In the genomic region with DNA sequence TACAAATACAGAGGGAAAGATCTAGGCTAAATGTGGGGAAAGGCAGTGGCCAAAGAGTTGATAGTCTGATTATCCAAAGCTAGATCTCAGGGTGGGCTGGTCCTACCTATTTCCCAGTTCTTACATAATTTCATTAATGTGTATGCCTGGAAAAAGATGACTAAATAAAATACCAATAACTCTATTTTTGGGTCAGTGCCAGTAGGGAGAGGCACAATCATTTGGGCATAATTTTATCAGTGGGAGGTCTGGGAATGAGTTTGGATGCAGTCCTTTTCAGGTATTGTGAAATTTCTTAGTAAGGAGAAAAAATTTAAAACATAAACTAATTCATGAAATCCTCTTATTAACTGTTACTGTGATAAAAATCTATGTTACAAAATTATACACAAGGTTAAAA, we compare ENCODE assay signal across 28 cellular contexts. TPM values are rescaled to one million over a fixed set of nuclear protein-coding genes. Genes with fewer than 3 reads are reported as not detected.
DNase-seq lines count a peak whose midpoint lies in the region; ATAC-seq, FAIRE-seq and TF ChIP-seq lines count a peak whose summit lies in the region.
"Had no signal": no experiment of that assay in that cellular context is flagged by ENCODE, and none has a peak within 500 bp of the region (broad histone marks: within the 10 kb centered on the region; RNA-seq: fewer than 3 reads in every experiment).

No MANE protein-coding gene starts in this region.

- H3K27me3 Mint-ChIP-seq in astrocyte (ENCODE audit: low read depth, unreplicated experiment): no peaks in the 10 kb centered on the region
- H3K27me3 Mint-ChIP-seq in stimulated activated memory B cell treated with anti-CD40 and anti-IgM and Interleukin-4, amounts not matched to agents 10 μg/mL and 1 μg/mL and 100 μg/mL, for 72 hours: no peaks in the 10 kb centered on the region
- H3K27me3 Mint-ChIP-seq: IgD-negative memory B cell had no signal

- H3K36me3 Mint-ChIP-seq in astrocyte (ENCODE audit: low read depth, unreplicated experiment): no peaks in the 10 kb centered on the region
- no peaks in the 10 kb centered on the region for H3K36me3 Mint-ChIP-seq in stimulated activated memory B cell treated with anti-CD40 and anti-IgM and Interleukin-4, amounts not matched to agents 10 μg/mL and 1 μg/mL and 100 μg/mL, for 72 hours
- H3K36me3 Mint-ChIP-seq: CD4-positive, alpha-beta memory T cell; IgD-negative memory B cell had no signal

- H2AFZ ChIP-seq in astrocyte (ENCODE audit: low read depth, low read length): no peak overlapping the region

- ATAC-seq in stimulated activated memory B cell treated with anti-CD40 and anti-IgM and Interleukin-4, amounts not matched to agents 10 μg/mL and 1 μg/mL and 100 μg/mL, for 72 hours: no peak
- ATAC-seq in GM19397 (IDR thresholded peaks at IDR 0.05; ENCODE audit: unreplicated experiment): no peak

- H3K4me3 ChIP-seq in AG10803 (ENCODE audit: low read length) (no peak overlapping the region), astrocyte (ENCODE audit: insufficient read depth, low read depth, low read length) (no peak overlapping the region)
- H3K4me3 ChIP-seq: HAP-1, SJSA1 had no signal

- no peaks in the 10 kb centered on the region for H3K36me3 ChIP-seq in astrocyte (ENCODE audit: insufficient read depth, low read length)
- H3K36me3 ChIP-seq: HAP-1, SJSA1 had no signal

- no peak overlapping the region for H3K4me3 Mint-ChIP-seq in astrocyte (ENCODE audit: unreplicated experiment)
- no peak overlapping the region for H3K4me3 Mint-ChIP-seq in stimulated activated memory B cell treated with anti-CD40 and anti-IgM and Interleukin-4, amounts not matched to agents 10 μg/mL and 1 μg/mL and 100 μg/mL, for 72 hours
- H3K4me3 Mint-ChIP-seq: CD4-positive, alpha-beta memory T cell; HFFc6; IgD-negative memory B cell had no signal

- H3K79me2 ChIP-seq in astrocyte (ENCODE audit: insufficient read depth, low read length): no peaks in the 10 kb centered on the region

- no peak; the same call in 1 of the 2 replicates for TF ChIP-seq CTCF in AG10803 (conservative IDR thresholded peaks at IDR 0.05; ENCODE audit: low read length)
- TF ChIP-seq CTCF in astrocyte (IDR thresholded peaks at IDR 0.05; ENCODE audit: insufficient read depth, low read depth, low read length): no peak

- no peak overlapping the region for H3K27ac ChIP-seq in astrocyte (ENCODE audit: low read depth, low read length)
- H3K27ac ChIP-seq: KMS-11, SJSA1 had no signal

- no peaks in the 10 kb centered on the region for H3K27me3 ChIP-seq in astrocyte (ENCODE audit: insufficient read depth, low read length)
- H3K27me3 ChIP-seq: SJSA1 had no signal

- no peak for FAIRE-seq in astrocyte (lab: Jason Lieb, UNC)
- FAIRE-seq: A204.1, GM18507 had no signal

- peak; percentile 25 for DNase-seq in AG10803 (ENCODE audit: low read depth)
- DNase-seq in GM03348 (ENCODE audit: low spot score): peak; percentile 16
- DNase-seq in astrocyte (ENCODE audit: low read depth): peak; percentile 4
- DNase-seq in lung microvascular endothelial cell (ENCODE audit: low read depth in 2 of 2): peak; percentile 25 to 27
- no peak for DNase-seq in occipital lobe (lab: John Stamatoyannopoulos, UW)
- DNase-seq: C1 segment of cervical spinal cord; CD4-positive, alpha-beta memory T cell; DMS 273 treated with DMSO at 0.1 percent for 48 hours; DMS79 treated with DMSO at 0.1 percent for 48 hours; GOT3; HFFc6; NCI-H1048; NCI-H1694; NCI-H2081; NCI-H2227 treated with DMSO at 0.1 percent for 48 hours; NCI-H510A treated with DMSO at 0.1 percent for 48 hours; NCI-H748 treated with DMSO at 0.1 percent for 48 hours; NK-92 treated with Interleukin-12 subunit alpha and Interleukin-12 subunit beta, amount 100 ng/mL, for 24 hours; Right ventricle myocardium superior; RPMI8226 had no signal

- H3K4me1 Mint-ChIP-seq in astrocyte (ENCODE audit: low read depth, unreplicated experiment): peaks cover 9% of the 10 kb centered on the region
- H3K4me1 Mint-ChIP-seq in stimulated activated memory B cell treated with anti-CD40 and anti-IgM and Interleukin-4, amounts not matched to agents 10 μg/mL and 1 μg/mL and 100 μg/mL, for 72 hours: no peaks in the 10 kb centered on the region
- H3K4me1 Mint-ChIP-seq: CD4-positive, alpha-beta memory T cell; IgD-negative memory B cell had no signal

- no peak overlapping the region for H3K27ac Mint-ChIP-seq in astrocyte (ENCODE audit: unreplicated experiment)
- H3K27ac Mint-ChIP-seq in stimulated activated memory B cell treated with anti-CD40 and anti-IgM and Interleukin-4, amounts not matched to agents 10 μg/mL and 1 μg/mL and 100 μg/mL, for 72 hours: no peak overlapping the region
- H3K27ac Mint-ChIP-seq: CD4-positive, alpha-beta memory T cell; HFFc6; IgD-negative memory B cell had no signal

- peaks cover 5% of the 10 kb centered on the region for H3K9me3 Mint-ChIP-seq in astrocyte (ENCODE audit: unreplicated experiment)
- peaks cover 14% of the 10 kb centered on the region for H3K9me3 Mint-ChIP-seq in stimulated activated memory B cell treated with anti-CD40 and anti-IgM and Interleukin-4, amounts not matched to agents 10 μg/mL and 1 μg/mL and 100 μg/mL, for 72 hours

- H3K9me3 ChIP-seq in astrocyte (ENCODE audit: insufficient read depth, low read depth, low read length): no peaks in the 10 kb centered on the region
- H3K9me3 ChIP-seq: SJSA1 had no signal

- H3K9ac ChIP-seq in astrocyte (ENCODE audit: low read length): no peak overlapping the region
- H3K9ac ChIP-seq: KMS-11 had no signal

- no peaks in the 10 kb centered on the region for H4K20me1 ChIP-seq in astrocyte (ENCODE audit: insufficient read depth, low read length)

- no peak overlapping the region for H3K4me2 ChIP-seq in astrocyte (ENCODE audit: low read length)
- H3K4me2 ChIP-seq: KMS-11 had no signal

- peaks cover 15% of the 10 kb centered on the region for H3K4me1 ChIP-seq in astrocyte (ENCODE audit: insufficient read depth, low read length)
- H3K4me1 ChIP-seq: HAP-1 had no signal

RNA-seq across cellular contexts. Expression of a gene that starts 30.6 kb away (rescaled TPM):
- total RNA-seq in astrocyte (not detected in 2 replicates), lung microvascular endothelial cell (90.1 and 121 TPM in 2 replicates), occipital lobe (4.5 TPM)
- total RNA-seq: CD4-positive, alpha-beta memory T cell; SJSA1 had no signal

Comparison
In these comparisons a context has a peak if more than half of its experiments do, and no peak if none do; other contexts are left out.
1. RNA of a gene that starts 30.6 kb away (total RNA-seq): 90.1 to 121 TPM in lung microvascular endothelial cell; 4.5 TPM in occipital lobe (single experiment) and not detected in astrocyte; every median in the first group is over 10 times any median in the second.